26 cellular contexts compared by ENCODE assay signal in the genomic region with DNA sequence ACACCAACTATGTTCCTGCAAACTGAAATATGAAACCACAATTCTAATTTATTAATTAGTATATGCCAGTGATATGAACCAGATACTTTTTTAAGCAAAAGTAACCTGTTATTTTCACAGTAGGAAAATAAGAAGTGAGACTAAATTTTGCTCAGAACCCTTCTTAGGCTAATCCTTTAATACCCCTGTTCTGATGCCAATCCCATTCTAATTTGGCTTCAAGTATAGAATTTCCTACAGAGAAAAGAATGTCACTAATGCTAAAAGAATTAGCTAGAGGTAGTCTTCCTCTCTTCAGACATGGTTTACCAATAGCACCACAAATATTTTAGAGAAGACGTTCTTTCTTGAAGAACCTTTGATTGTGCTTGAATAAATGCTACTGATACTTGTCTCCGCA.
"Had no signal": no experiment of that assay in that cellular context is flagged by ENCODE, and none has a peak within 500 bp of the region (broad histone marks: within the 10 kb centered on the region; RNA-seq: fewer than 3 reads in every experiment).

No MANE protein-coding gene starts in this region.

- H3K36me3 ChIP-seq: stomach, suprapubic skin, thoracic aorta, thyroid gland, tibial artery, tibial nerve, transverse colon, upper lobe of left lung, upper lobe of right lung, uterus, vagina had no signal

- H3K9me3 ChIP-seq: stomach, testis, thoracic aorta, thyroid gland, tibial artery, tibial nerve, transverse colon, upper lobe of left lung, upper lobe of right lung, uterus, vagina had no signal

- H3K4me1 ChIP-seq: stomach, suprapubic skin, testis, thyroid gland, tibial artery, tibial nerve, transverse colon, upper lobe of left lung, upper lobe of right lung, uterus, vagina had no signal

- H3K27me3 ChIP-seq: stomach, suprapubic skin, testis, thyroid gland, tibial artery, tibial nerve, transverse colon, upper lobe of left lung, upper lobe of right lung, uterus, vagina had no signal

- ATAC-seq: stimulated activated effector memory CD8-positive, alpha-beta T cell treated with anti-CD3 and anti-CD28 coated beads, Interleukin-12 subunit alpha, Interleukin-12 subunit beta, amount 100 ng/mL, for 72 hours; stimulated activated memory B cell treated with anti-CD40 and anti-IgM and Interleukin-4, amounts not matched to agents 10 μg/mL and 1 μg/mL and 100 μg/mL, for 72 hours; stimulated activated naive B cell treated with anti-CD40 and anti-IgM and Interleukin-4, amounts not matched to agents 10 μg/mL and 1 μg/mL and 100 μg/mL, for 72 hours; stimulated activated naive CD8-positive, alpha-beta T cell treated with anti-CD3 and anti-CD28 coated beads, Interleukin-15, amount 100 ng/mL, for 72 hours; stimulated activated naive CD8-positive, alpha-beta T cell treated with anti-CD3 and anti-CD28 coated beads, Interleukin-15, Interleukin-2, amounts not matched to agents 100 U/mL and 50 U/mL, for 24 hours; upper lobe of right lung had no signal

- H3K27ac ChIP-seq: stomach, suprapubic skin, testis, thoracic aorta, thyroid gland, tibial artery, tibial nerve, transverse colon, upper lobe of left lung, upper lobe of right lung, uterus, vagina had no signal

- DNase-seq: stimulated activated CD4-positive, alpha-beta T cell treated with anti-CD3 and anti-CD28 coated beads, Interleukin-2, amount 100 ng/mL, for 48 hours; stimulated activated CD4-positive, alpha-beta T cell treated with anti-CD3 and anti-CD28 coated beads, Interleukin-4, amount 100 ng/mL, for 1 hour; stimulated activated CD4-positive, alpha-beta T cell treated with anti-CD3 and anti-CD28 coated beads, Interleukin-4, amount 100 ng/mL, for 24 hours; stimulated activated CD4-positive, alpha-beta T cell treated with anti-CD3 and anti-CD28 coated beads, Interleukin-4, amount 100 ng/mL, for 4 hours; stimulated activated CD8-positive, alpha-beta memory T cell treated with anti-CD3 and anti-CD28 coated beads, Interleukin-4, amount 100 ng/mL, for 48 hours; stimulated activated naive B cell treated with anti-CD40 and anti-IgM and Interleukin-4, amounts not matched to agents 10 μg/mL and 1 μg/mL and 100 μg/mL, for 72 hours; stimulated activated naive CD4-positive, alpha-beta T cell; stimulated activated naive CD4-positive, alpha-beta T cell treated with Interleukin-2 at 50 U/mL for 16 hours; stimulated activated naive CD8-positive, alpha-beta T cell treated with anti-CD3 and anti-CD28 coated beads, Interleukin-15, amount 100 ng/mL, for 72 hours; stimulated activated naive CD8-positive, alpha-beta T cell treated with anti-CD3 and anti-CD28 coated beads, Interleukin-15, Interleukin-2, amounts not matched to agents 100 U/mL and 50 U/mL, for 24 hours; stomach; substantia nigra; testis; thyroid gland; tibial artery; transverse colon; trophoblast cell; upper lobe of left lung; upper lobe of right lung; uterus had no signal

- H3K4me3 ChIP-seq: stomach, suprapubic skin, testis, thoracic aorta, thyroid gland, tibial artery, tibial nerve, transverse colon, upper lobe of left lung, upper lobe of right lung, uterus, vagina had no signal
